In genomic region chr9:85522459-85523092, GRCh38 we compare ENCODE assay signal across 8 cellular contexts.
A peak's percentile ranks its signal among the peaks of the same experiment; 100 is the strongest.
DNase-seq lines count a peak whose midpoint lies in the region; ATAC-seq and TF ChIP-seq lines count a peak whose summit lies in the region.

No MANE protein-coding gene starts in this region.

- H3K4me2 ChIP-seq in neural progenitor cell, result peak overlapping the region; percentile 77

- H3K27ac ChIP-seq in neural progenitor cell, result no peak overlapping the region

- H3K36me3 Mint-ChIP-seq in neural progenitor cell (peaks cover 2% of the 10 kb centered on the region), Caco-2 (ENCODE audit: insufficient read depth, unreplicated experiment) (no peaks in the 10 kb centered on the region)

- TF ChIP-seq CTCF in fibroblast of villous mesenchyme (IDR thresholded peaks at IDR 0.05; ENCODE audit: insufficient read depth, low read depth, low read length) (no peak), neural progenitor cell (IDR thresholded peaks at IDR 0.05) (no peak), Caco-2 (IDR thresholded peaks at IDR 0.05; ENCODE audit: insufficient read depth in 1 of 2, low read depth in 1 of 2, low read length in 1 of 2, severe bottlenecking in 1 of 2, unreplicated experiment in 1 of 2) (no peak)

- no peaks in the 10 kb centered on the region for H3F3A ChIP-seq in neural progenitor cell (ENCODE audit: low read depth)

- peak overlapping the region; percentile 33 for H3K4me3 ChIP-seq in fibroblast of villous mesenchyme (ENCODE audit: low read depth, low read length)
- peak overlapping the region; percentile 54 for H3K4me3 ChIP-seq in neural progenitor cell
- H3K4me3 ChIP-seq in Caco-2 (ENCODE audit: low read depth, low read length), result no peak overlapping the region

- peak overlapping the region; percentile 94 for H2AFZ ChIP-seq in neural progenitor cell (replicated peaks)

- intact Hi-C loops in Caco-2 (cut with micrococcal nuclease; ENCODE audit: unreplicated experiment), result no loop called here

- CTCF ChIA-PET in Caco-2 (lab: Charles Lee), result no interaction called here

- POLR2A ChIA-PET in Caco-2 (lab: Charles Lee), result no interaction called here

- peak; percentile 42 for DNase-seq in CD1c-positive myeloid dendritic cell (ENCODE audit: extremely low spot score)
- DNase-seq in activated CD4-positive, alpha-beta T cell treated with anti-CD3 and anti-CD28 coated beads, Interleukin-2, amount 50 U/mL, for 48 hours, result peak; percentile 18 to 37
- DNase-seq in fibroblast of villous mesenchyme (ENCODE audit: low read depth), result peak; percentile 6
- DNase-seq in neural progenitor cell (ENCODE audit: low spot score), result peak; percentile 64
- DNase-seq in ureter (ENCODE audit: low spot score), result no peak
- DNase-seq in Caco-2, result no peak

- H3K27ac Mint-ChIP-seq in neural progenitor cell (no peak overlapping the region), Caco-2 (ENCODE audit: unreplicated experiment) (no peak overlapping the region)

- ATAC-seq in HG02884 (IDR thresholded peaks at IDR 0.05; ENCODE audit: unreplicated experiment) (peak; percentile 68), HG03520 (IDR thresholded peaks at IDR 0.05; ENCODE audit: unreplicated experiment) (no peak)

- H3K79me2 ChIP-seq in neural progenitor cell (ENCODE audit: low read depth), result no peaks in the 10 kb centered on the region

- H3K27me3 ChIP-seq in neural progenitor cell, result peaks cover 42% of the 10 kb centered on the region
- H3K27me3 ChIP-seq in Caco-2 (replicated peaks; ENCODE audit: control insufficient read depth, insufficient read depth, low read length), result no peaks in the 10 kb centered on the region; the same call in 1 of the 2 replicates

- no peak overlapping the region for H3K9ac ChIP-seq in neural progenitor cell

- H3K9me3 Mint-ChIP-seq in neural progenitor cell (peaks cover 5% of the 10 kb centered on the region), Caco-2 (ENCODE audit: unreplicated experiment) (no peaks in the 10 kb centered on the region)

- BruUV-seq in Caco-2 (replicated peaks; lab: Mats Ljungman, UMichigan), result no TSS peak

- no peaks in the 10 kb centered on the region for H4K20me1 ChIP-seq in neural progenitor cell (ENCODE audit: low read depth)

- H3K4me3 Mint-ChIP-seq in neural progenitor cell, result peak overlapping the region; percentile 79
- H3K4me3 Mint-ChIP-seq in Caco-2 (ENCODE audit: unreplicated experiment), result no peak overlapping the region

- H3K36me3 ChIP-seq in neural progenitor cell (no peaks in the 10 kb centered on the region), Caco-2 (ENCODE audit: control insufficient read depth, insufficient read depth, low read length) (no peaks in the 10 kb centered on the region)

- H3K9me3 ChIP-seq in neural progenitor cell (ENCODE audit: low read depth) (no peaks in the 10 kb centered on the region), Caco-2 (no peaks in the 10 kb centered on the region)

- peaks cover 3% of the 10 kb centered on the region for H3K4me1 ChIP-seq in neural progenitor cell
- no peaks in the 10 kb centered on the region for H3K4me1 ChIP-seq in Caco-2

- peaks cover 6% of the 10 kb centered on the region for H3K4me1 Mint-ChIP-seq in neural progenitor cell
- H3K4me1 Mint-ChIP-seq in Caco-2 (ENCODE audit: low read depth, unreplicated experiment), result no peaks in the 10 kb centered on the region

- H3K27me3 Mint-ChIP-seq in neural progenitor cell (ENCODE audit: insufficient read depth, low read depth) (peaks cover 11% of the 10 kb centered on the region), Caco-2 (ENCODE audit: insufficient read depth, unreplicated experiment) (no peaks in the 10 kb centered on the region)

Comparison
In these comparisons a context has a peak if more than half of its experiments do, and no peak if none do; other contexts are left out.
1. DNase-seq: peak in CD1c-positive myeloid dendritic cell (single experiment), activated CD4-positive, alpha-beta T cell treated with anti-CD3 and anti-CD28 coated beads, Interleukin-2, amount 50 U/mL, for 48 hours (2 of 2), fibroblast of villous mesenchyme (single experiment) and neural progenitor cell (single experiment); none in ureter (single experiment) and Caco-2 (0 of 2).